In genomic region chr9:37283730-37284235, GRCh38 we compare ENCODE assay signal across 9 cellular contexts.
DNase-seq lines count a peak whose midpoint lies in the region; ATAC-seq, FAIRE-seq and TF ChIP-seq lines count a peak whose summit lies in the region.
"Had no signal": no experiment of that assay in that cellular context is flagged by ENCODE, and none has a peak within 500 bp of the region (broad histone marks: within the 10 kb centered on the region; RNA-seq: fewer than 3 reads in every experiment).

No MANE protein-coding gene starts in this region.

- no peak overlapping the region for H2AFZ ChIP-seq in SK-N-SH (ENCODE audit: low read depth)

- peak; percentile 66 for FAIRE-seq in islet of Langerhans (lab: Jason Lieb, UNC)

- peak overlapping the region; percentile 12 to 88 (median 72); a peak in 20 of 22 replicates for H3K9ac ChIP-seq in BLaER1 treated with 17β-estradiol and CSF1 and Interleukin-3, amounts not matched to agents 10 nM and 100 nM
- H3K9ac ChIP-seq in SK-N-SH, result peak overlapping the region; percentile 52; the same call in 1 of the 2 replicates

- H3F3A ChIP-seq in SK-N-SH (replicated peaks; ENCODE audit: insufficient read depth), result peaks cover 33% of the 10 kb centered on the region

- H3K4me1 ChIP-seq in BLaER1 treated with 17β-estradiol and CSF1 and Interleukin-3, amounts not matched to agents 10 nM and 100 nM, result peaks cover 31 to 91% (median 70%) of the 10 kb centered on the region in 10 experiments
- H3K4me1 ChIP-seq in SK-N-SH (ENCODE audit: control insufficient read depth in 1 of 2, insufficient read depth in 2 of 2, low read depth in 1 of 2, low read length in 1 of 2), result peaks cover 0 to 20% of the 10 kb centered on the region in 2 experiments; a peak in 2 of 4 replicates
- H3K4me1 ChIP-seq in sigmoid colon, result peaks cover 0 to 17% (median 8%) of the 10 kb centered on the region in 4 donors

- H3K9me3 ChIP-seq in BLaER1 treated with 17β-estradiol and CSF1 and Interleukin-3, amounts not matched to agents 10 nM and 100 nM (replicated peaks in 1 of 11), result peaks cover 0 to 16% (median 0%) of the 10 kb centered on the region in 11 experiments; a peak in 5 of 22 replicates
- no peaks in the 10 kb centered on the region for H3K9me3 ChIP-seq in SK-N-SH
- H3K9me3 ChIP-seq in sigmoid colon, result no peaks in the 10 kb centered on the region
- H3K9me3 ChIP-seq: MG63 had no signal

- TF ChIP-seq CTCF in SK-N-SH (IDR thresholded peaks at IDR 0.05) (no peak), sigmoid colon (IDR thresholded peaks at IDR 0.05) (no peak)

- TF ChIP-seq EP300 in SK-N-SH (IDR thresholded peaks at IDR 0.05; ENCODE audit: borderline replicate concordance in 1 of 2, low read depth in 1 of 2, low read length in 1 of 2) (peak in 1 of 2 experiments; percentile 26; a peak in 1 of 4 replicates), sigmoid colon (IDR thresholded peaks at IDR 0.05) (no peak)

- H3K9me2 ChIP-seq in SK-N-SH, result no peaks in the 10 kb centered on the region

- peak overlapping the region; percentile 68 to 91 (median 78) for H3K4me2 ChIP-seq in BLaER1 treated with 17β-estradiol and CSF1 and Interleukin-3, amounts not matched to agents 10 nM and 100 nM
- H3K4me2 ChIP-seq in SK-N-SH, result peak overlapping the region; percentile 71

- peak overlapping the region in 9 of 11 experiments; percentile 50 to 92 (median 85); a peak in 19 of 22 replicates for H3K27ac ChIP-seq in BLaER1 treated with 17β-estradiol and CSF1 and Interleukin-3, amounts not matched to agents 10 nM and 100 nM
- H3K27ac ChIP-seq in SK-N-SH (ENCODE audit: low read depth in 2 of 2, low read length in 1 of 2), result peak overlapping the region in 1 of 2 experiments; percentile 91; a peak in 2 of 4 replicates
- H3K27ac ChIP-seq in sigmoid colon, result no peak overlapping the region

- no peak for TF ChIP-seq RAD21 in SK-N-SH (IDR thresholded peaks at IDR 0.05; ENCODE audit: low read length)

- WGBS in SK-N-SH (ENCODE audit: low lambda C conversion rate), result 51% methylated on average over 5 of the region's 5 CpGs
- 44 to 73% methylated on average over 5 of the region's 5 CpGs for WGBS in sigmoid colon, 2 donors

- DNase-seq in SK-N-SH, result no peak
- no peak for DNase-seq in Right ventricle myocardium inferior (ENCODE audit: missing footprints)
- DNase-seq in NCI-H146 (lab: John Stamatoyannopoulos, UW), result no peak
- DNase-seq in sigmoid colon, result no peak
- DNase-seq in Ammon's horn (ENCODE audit: low spot score), result no peak
- DNase-seq: MG63 had no signal

- H3K36me3 ChIP-seq in BLaER1 treated with 17β-estradiol and CSF1 and Interleukin-3, amounts not matched to agents 10 nM and 100 nM, result peaks cover 0 to 43% (median 17%) of the 10 kb centered on the region in 11 experiments; a peak in 12 of 22 replicates
- peaks cover 0 to 3% of the 10 kb centered on the region in 2 experiments for H3K36me3 ChIP-seq in SK-N-SH (replicated peaks in 1 of 2; ENCODE audit: control insufficient read depth in 1 of 2, insufficient read depth in 2 of 2, low read length in 1 of 2)
- no peaks in the 10 kb centered on the region for H3K36me3 ChIP-seq in sigmoid colon
- H3K36me3 ChIP-seq: MG63 had no signal

- intact Hi-C loops in Right ventricle myocardium inferior (cut with DNase I), result no loop called here
- intact Hi-C loops in sigmoid colon (cut with DNase I), result no loop called here

- no peaks in the 10 kb centered on the region; a peak in 1 of 22 replicates for H3K27me3 ChIP-seq in BLaER1 treated with 17β-estradiol and CSF1 and Interleukin-3, amounts not matched to agents 10 nM and 100 nM
- no peaks in the 10 kb centered on the region for H3K27me3 ChIP-seq in SK-N-SH (ENCODE audit: insufficient read depth)
- no peaks in the 10 kb centered on the region for H3K27me3 ChIP-seq in sigmoid colon
- H3K27me3 ChIP-seq: MG63 had no signal

- POLR2A ChIA-PET in SK-N-SH (lab: Yijun Ruan, JAX), result no interaction called here

- peaks cover 38% of the 10 kb centered on the region for H3K79me2 ChIP-seq in SK-N-SH (ENCODE audit: insufficient read depth)

- H4K20me1 ChIP-seq in BLaER1 treated with 17β-estradiol and CSF1 and Interleukin-3, amounts not matched to agents 10 nM and 100 nM, result no peaks in the 10 kb centered on the region
- no peaks in the 10 kb centered on the region for H4K20me1 ChIP-seq in SK-N-SH (ENCODE audit: insufficient read depth)

- peak; percentile 55 for ATAC-seq in GM21447 (IDR thresholded peaks at IDR 0.05; ENCODE audit: unreplicated experiment)
- ATAC-seq in Right ventricle myocardium inferior, result no peak

- TF ChIP-seq POLR2A in sigmoid colon (IDR thresholded peaks at IDR 0.05), result no peak

- CTCF ChIA-PET in SK-N-SH (lab: Yijun Ruan, JAX), result interaction anchor here (0.9 to 1.7 kb wide), 3 partner anchors 9 to 410 kb away, joined by 3 to 5 read pairs (median 4); no protein-coding TSS in a partner anchor

- peak overlapping the region in 7 of 10 experiments; percentile 24 to 66 (median 57); a peak in 13 of 20 replicates for H3K4me3 ChIP-seq in BLaER1 treated with 17β-estradiol and CSF1 and Interleukin-3, amounts not matched to agents 10 nM and 100 nM
- H3K4me3 ChIP-seq in SK-N-SH (ENCODE audit: low read depth in 2 of 2, low read length in 1 of 2), result no peak overlapping the region; a peak in 1 of 4 replicates
- no peak overlapping the region for H3K4me3 ChIP-seq in sigmoid colon
- H3K4me3 ChIP-seq: MG63 had no signal

TF ChIP-seq in SK-N-SH, 30 proteins besides CTCF, POLR2A, EP300 and RAD21:
- no peak for TF ChIP-seq NFIC (IDR thresholded peaks at IDR 0.05; ENCODE audit: borderline replicate concordance)
- no peak for TF ChIP-seq NRF1 (IDR thresholded peaks at IDR 0.05; ENCODE audit: low read depth, low read length)
- TF ChIP-seq JUND (IDR thresholded peaks at IDR 0.05), result peak; percentile 30; the same call in 1 of the 2 replicates
- peak; percentile 21; the same call in 1 of the 2 replicates for TF ChIP-seq TCF12 (IDR thresholded peaks at IDR 0.05)
- no peak for TF ChIP-seq CHD2 (IDR thresholded peaks at IDR 0.05; ENCODE audit: low read length, partially characterized antibody)
- no peak for TF ChIP-seq FOXM1 (IDR thresholded peaks at IDR 0.05; ENCODE audit: low read depth)
- TF ChIP-seq FOSL2 (IDR thresholded peaks at IDR 0.05; ENCODE audit: borderline replicate concordance, low read depth), result peak; percentile 29; the same call in 1 of the 2 replicates
- no peak for TF ChIP-seq SMC3 (IDR thresholded peaks at IDR 0.05; ENCODE audit: low read depth, low read length)

Comparison
In these comparisons a context has a peak if more than half of its experiments do, and no peak if none do; other contexts are left out.
1. H3K27ac ChIP-seq: peak in BLaER1 treated with 17β-estradiol and CSF1 and Interleukin-3, amounts not matched to agents 10 nM and 100 nM (9 of 11); none in sigmoid colon (0 of 4).
2. H3K4me3 ChIP-seq: peak in BLaER1 treated with 17β-estradiol and CSF1 and Interleukin-3, amounts not matched to agents 10 nM and 100 nM (7 of 10); none in SK-N-SH (0 of 2) and sigmoid colon (0 of 4).